In the genomic region with DNA sequence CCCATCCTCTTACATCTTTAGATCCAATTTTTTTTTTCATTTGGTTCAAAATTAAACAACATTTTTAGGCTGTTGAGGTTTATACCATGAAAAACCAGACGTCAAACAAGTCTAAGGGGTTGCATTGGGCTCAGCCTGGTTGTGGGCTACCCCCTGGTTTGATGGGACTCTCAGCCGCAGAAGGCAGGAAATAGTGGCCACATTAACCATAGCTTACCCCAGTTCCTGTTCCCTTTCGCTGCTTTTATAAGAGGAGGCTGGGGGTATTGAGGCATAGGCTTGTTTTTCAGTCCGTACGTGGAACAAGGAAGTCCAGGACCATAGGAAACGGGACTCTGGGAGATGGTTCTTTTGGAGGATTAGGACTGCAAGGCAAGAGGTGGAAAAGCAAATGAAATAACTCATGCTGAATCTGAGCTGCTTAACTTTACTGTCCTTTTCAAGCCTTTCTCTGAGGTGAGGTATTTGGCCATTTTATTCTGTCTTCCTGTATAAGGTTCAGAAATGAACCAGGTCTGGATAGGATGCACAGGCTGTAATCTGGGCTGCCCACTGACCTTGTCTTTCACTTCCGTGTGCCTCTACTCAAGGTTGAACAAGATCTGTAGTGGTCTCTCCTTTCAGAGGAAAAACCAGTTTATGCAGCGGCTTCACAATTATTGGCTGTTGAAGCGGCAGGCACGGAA, we compare ENCODE assay signal across 10 cellular contexts. TPM values are rescaled to one million over a fixed set of nuclear protein-coding genes. Genes with fewer than 3 reads are reported as not detected.
DNase-seq lines count a peak whose midpoint lies in the region; ATAC-seq, FAIRE-seq and TF ChIP-seq lines count a peak whose summit lies in the region.
"Had no signal": no experiment of that assay in that cellular context is flagged by ENCODE, and none has a peak within 500 bp of the region (broad histone marks: within the 10 kb centered on the region; RNA-seq: fewer than 3 reads in every experiment).

No MANE protein-coding gene starts in this region.

- peaks cover 44 to 73% (median 53%) of the 10 kb centered on the region in 4 donors for H3K4me1 Mint-ChIP-seq in CD4-positive, CD25-positive, alpha-beta regulatory T cell
- H3K4me1 Mint-ChIP-seq in activated CD4-positive, alpha-beta memory T cell treated with anti-CD3 and anti-CD28 coated beads for 36 hours (ENCODE audit: low read depth) = peaks cover 47% of the 10 kb centered on the region
- no peaks in the 10 kb centered on the region for H3K4me1 Mint-ChIP-seq in Caco-2 (ENCODE audit: low read depth, unreplicated experiment)

- H3K36me3 Mint-ChIP-seq in CD4-positive, CD25-positive, alpha-beta regulatory T cell = peaks cover 76% of the 10 kb centered on the region
- peaks cover 52% of the 10 kb centered on the region for H3K36me3 Mint-ChIP-seq in activated CD4-positive, alpha-beta memory T cell treated with anti-CD3 and anti-CD28 coated beads for 36 hours
- peaks cover 53% of the 10 kb centered on the region for H3K36me3 Mint-ChIP-seq in Caco-2 (ENCODE audit: insufficient read depth, unreplicated experiment)

- intact Hi-C loops in activated CD4-positive, alpha-beta memory T cell treated with anti-CD3 and anti-CD28 coated beads for 36 hours (cut with micrococcal nuclease) = no loop called here
- intact Hi-C loops in lower lobe of right lung (cut with DNase I) (no loop called here), Caco-2 (cut with micrococcal nuclease; ENCODE audit: unreplicated experiment) (no loop called here)

- H3K4me3 ChIP-seq in CD4-positive, CD25-positive, alpha-beta regulatory T cell (ENCODE audit: low read depth, low read length) = peak overlapping the region; percentile 76
- no peak overlapping the region for H3K4me3 ChIP-seq in lower lobe of right lung
- no peak overlapping the region for H3K4me3 ChIP-seq in Caco-2 (ENCODE audit: low read depth, low read length)

- POLR2A ChIA-PET in activated CD4-positive, alpha-beta memory T cell treated with anti-CD3 and anti-CD28 coated beads for 36 hours (lab: Charles Lee) = interaction anchor here (1.4 kb wide), 1 partner anchor 16 kb away, joined by 3 read pairs; no protein-coding TSS in a partner anchor
- POLR2A ChIA-PET in Caco-2 (lab: Charles Lee) = no interaction called here

- H3K27me3 Mint-ChIP-seq in CD4-positive, CD25-positive, alpha-beta regulatory T cell = no peaks in the 10 kb centered on the region
- no peaks in the 10 kb centered on the region for H3K27me3 Mint-ChIP-seq in activated CD4-positive, alpha-beta memory T cell treated with anti-CD3 and anti-CD28 coated beads for 36 hours
- no peaks in the 10 kb centered on the region for H3K27me3 Mint-ChIP-seq in Caco-2 (ENCODE audit: insufficient read depth, unreplicated experiment)

- peaks cover 48% of the 10 kb centered on the region for H3K4me1 ChIP-seq in CD4-positive, CD25-positive, alpha-beta regulatory T cell (ENCODE audit: control insufficient read depth, insufficient read depth, low read length, poor library complexity, severe bottlenecking)
- H3K4me1 ChIP-seq in lower lobe of right lung = peaks cover 23% of the 10 kb centered on the region
- H3K4me1 ChIP-seq in Caco-2 = no peaks in the 10 kb centered on the region

- no peaks in the 10 kb centered on the region for H3K9me3 ChIP-seq in CD4-positive, CD25-positive, alpha-beta regulatory T cell (ENCODE audit: control insufficient read depth in 2 of 2, low read length in 2 of 2)
- H3K9me3 ChIP-seq in lower lobe of right lung (no peaks in the 10 kb centered on the region), Caco-2 (no peaks in the 10 kb centered on the region)

- peaks cover 0 to 2% (median 0%) of the 10 kb centered on the region in 7 donors for H3K9me3 Mint-ChIP-seq in CD4-positive, CD25-positive, alpha-beta regulatory T cell
- no peaks in the 10 kb centered on the region for H3K9me3 Mint-ChIP-seq in activated CD4-positive, alpha-beta memory T cell treated with anti-CD3 and anti-CD28 coated beads for 36 hours
- H3K9me3 Mint-ChIP-seq in Caco-2 (ENCODE audit: unreplicated experiment) = no peaks in the 10 kb centered on the region

- CTCF ChIA-PET in activated CD4-positive, alpha-beta memory T cell treated with anti-CD3 and anti-CD28 coated beads for 36 hours (lab: Charles Lee) = interaction anchor here (1.5 kb wide), 1 partner anchor 98 kb away, joined by 4 read pairs; no protein-coding TSS in a partner anchor
- CTCF ChIA-PET in Caco-2 (lab: Charles Lee) = no interaction called here

- ATAC-seq in CD4-positive, CD25-positive, alpha-beta regulatory T cell (ENCODE audit: low read depth in 2 of 2) = peak; percentile 83 to 92
- ATAC-seq in lower lobe of right lung (peak; percentile 42 to 51), HG02884 (IDR thresholded peaks at IDR 0.05; ENCODE audit: unreplicated experiment) (no peak)

- FAIRE-seq in HTR-8/SVneo (lab: Jason Lieb, UNC) = no peak

- in situ Hi-C loops in KBM-7 (cut with MboI; ENCODE audit: low pct_unique_long_range_greater_than_20kb, low sequenced_read_pairs) = no loop called here

- peak; percentile 15 to 82 (median 68) for DNase-seq in CD4-positive, CD25-positive, alpha-beta regulatory T cell
- peak; percentile 82 for DNase-seq in KBM-7
- peak; percentile 61 for DNase-seq in activated CD4-positive, alpha-beta memory T cell treated with anti-CD3 and anti-CD28 coated beads for 36 hours
- DNase-seq in lower lobe of right lung = no peak
- DNase-seq in hippocampal formation (lab: John Stamatoyannopoulos, UW) = no peak
- no peak for DNase-seq in HTR-8/SVneo (ENCODE audit: insufficient read length, low spot score)
- DNase-seq in Caco-2 = no peak

- TF ChIP-seq CTCF in lower lobe of right lung (IDR thresholded peaks at IDR 0.05) = no peak
- no peak for TF ChIP-seq CTCF in Caco-2 (IDR thresholded peaks at IDR 0.05; ENCODE audit: insufficient read depth in 1 of 2, low read depth in 1 of 2, low read length in 1 of 2, severe bottlenecking in 1 of 2, unreplicated experiment in 1 of 2)

- H3K27ac ChIP-seq in CD4-positive, CD25-positive, alpha-beta regulatory T cell (ENCODE audit: insufficient read depth, low read length, poor library complexity, severe bottlenecking) = no peak overlapping the region
- no peak overlapping the region for H3K27ac ChIP-seq in lower lobe of right lung
- H3K27ac ChIP-seq: epithelial cell of prostate, RWPE1 had no signal

- H3K4me3 Mint-ChIP-seq in CD4-positive, CD25-positive, alpha-beta regulatory T cell = peak overlapping the region; percentile 63 to 86 (median 76)
- no peak overlapping the region for H3K4me3 Mint-ChIP-seq in activated CD4-positive, alpha-beta memory T cell treated with anti-CD3 and anti-CD28 coated beads for 36 hours
- no peak overlapping the region for H3K4me3 Mint-ChIP-seq in Caco-2 (ENCODE audit: unreplicated experiment)

- BruUV-seq in Caco-2 (replicated peaks; lab: Mats Ljungman, UMichigan) = no TSS peak

- peaks cover 59% of the 10 kb centered on the region for H3K36me3 ChIP-seq in CD4-positive, CD25-positive, alpha-beta regulatory T cell (ENCODE audit: control insufficient read depth, insufficient read depth, low read length)
- H3K36me3 ChIP-seq in lower lobe of right lung (peaks cover 87% of the 10 kb centered on the region), Caco-2 (ENCODE audit: control insufficient read depth, insufficient read depth, low read length) (peaks cover 10% of the 10 kb centered on the region)

- H3K27me3 ChIP-seq in CD4-positive, CD25-positive, alpha-beta regulatory T cell (ENCODE audit: control insufficient read depth, insufficient read depth, low read length) = no peaks in the 10 kb centered on the region
- H3K27me3 ChIP-seq in lower lobe of right lung (ENCODE audit: low read depth) = no peaks in the 10 kb centered on the region
- no peaks in the 10 kb centered on the region for H3K27me3 ChIP-seq in Caco-2 (replicated peaks; ENCODE audit: control insufficient read depth, insufficient read depth, low read length)

- peak overlapping the region; percentile 29 to 66 (median 48) for H3K27ac Mint-ChIP-seq in CD4-positive, CD25-positive, alpha-beta regulatory T cell
- no peak overlapping the region for H3K27ac Mint-ChIP-seq in activated CD4-positive, alpha-beta memory T cell treated with anti-CD3 and anti-CD28 coated beads for 36 hours
- H3K27ac Mint-ChIP-seq in Caco-2 (ENCODE audit: unreplicated experiment) = no peak overlapping the region

RNA-seq across cellular contexts. Expression of gene BRPF3, which starts 7.7 kb away (rescaled TPM):
- 37.7 TPM for total RNA-seq in CD4-positive, CD25-positive, alpha-beta regulatory T cell
- 1 to 10 TPM; 3.2 to 5.3 (median 4.0) TPM for polyA plus RNA-seq in CD4-positive, CD25-positive, alpha-beta regulatory T cell
- total RNA-seq in activated CD4-positive, alpha-beta memory T cell treated with anti-CD3 and anti-CD28 coated beads for 36 hours = 10 to 100 TPM; 16.0 to 18.3 TPM
- total RNA-seq in lower lobe of right lung = 32.0 TPM
- 41.4 and 44.4 TPM in 2 replicates for total RNA-seq in Caco-2 (2022)

Comparison
In these comparisons a context has a peak if more than half of its experiments do, and no peak if none do; other contexts are left out.
1. DNase-seq: peak in CD4-positive, CD25-positive, alpha-beta regulatory T cell (3 of 3), KBM-7 (single experiment) and activated CD4-positive, alpha-beta memory T cell treated with anti-CD3 and anti-CD28 coated beads for 36 hours (single experiment); none in lower lobe of right lung (single experiment), hippocampal formation (0 of 2), HTR-8/SVneo (single experiment) and Caco-2 (0 of 2).
2. H3K27ac Mint-ChIP-seq: peak in CD4-positive, CD25-positive, alpha-beta regulatory T cell (3 of 3); none in activated CD4-positive, alpha-beta memory T cell treated with anti-CD3 and anti-CD28 coated beads for 36 hours (single experiment) and Caco-2 (single experiment).
3. H3K4me3 Mint-ChIP-seq: peak in CD4-positive, CD25-positive, alpha-beta regulatory T cell (4 of 4); none in activated CD4-positive, alpha-beta memory T cell treated with anti-CD3 and anti-CD28 coated beads for 36 hours (single experiment) and Caco-2 (single experiment).